17 cellular contexts compared by ENCODE assay signal in genomic region chr2:9410108-9410507, GRCh38. TPM values are rescaled to one million over a fixed set of nuclear protein-coding genes. Genes with fewer than 3 reads are reported as not detected.
DNase-seq lines count a peak whose midpoint lies in the region; ATAC-seq, FAIRE-seq and TF ChIP-seq lines count a peak whose summit lies in the region.
"Had no signal": no experiment of that assay in that cellular context is flagged by ENCODE, and none has a peak within 500 bp of the region (broad histone marks: within the 10 kb centered on the region; RNA-seq: fewer than 3 reads in every experiment).

No MANE protein-coding gene starts in this region.

- no peak overlapping the region for H3K4me3 Mint-ChIP-seq in osteocyte (ENCODE audit: unreplicated experiment)
- H3K4me3 Mint-ChIP-seq: CD8-positive, alpha-beta T cell; IgD-negative memory B cell had no signal

- peaks cover 16% of the 10 kb centered on the region for H3K4me1 Mint-ChIP-seq in osteocyte (ENCODE audit: unreplicated experiment)

- peak; percentile 68 for ATAC-seq in GM21367 (IDR thresholded peaks at IDR 0.05; ENCODE audit: unreplicated experiment)
- ATAC-seq in HG03558 (IDR thresholded peaks at IDR 0.05; ENCODE audit: extremely low read depth, unreplicated experiment), result peak; percentile 50
- ATAC-seq: CD8-positive, alpha-beta T cell had no signal

- DNase-seq in GM12891 (ENCODE audit: insufficient read length, low spot score) (no peak), osteocyte (ENCODE audit: extremely low spot score, unreplicated experiment) (peak; percentile 32), DMS153 treated with DMSO at 0.1 percent for 48 hours (lab: John Stamatoyannopoulos, UW; ENCODE audit: unreplicated experiment) (no peak), GM03348 (ENCODE audit: low spot score) (no peak), NCI-H1105 (lab: John Stamatoyannopoulos, UW) (no peak)
- no peak for DNase-seq in activated CD8-positive, alpha-beta memory T cell treated with anti-CD3 and anti-CD28 coated beads for 24 hours
- DNase-seq: ACHN; BE2C; NCI-H1417; NCI-H2029 treated with DMSO at 0.1 percent for 48 hours; NCI-H526; NK-92 treated with Interleukin-12 subunit alpha and Interleukin-12 subunit beta, amount 100 ng/mL, for 24 hours had no signal

- FAIRE-seq in GM12891 (lab: Jason Lieb, UNC), result no peak
- FAIRE-seq: GM18507 had no signal

- no peak for TF ChIP-seq CTCF in osteocyte (IDR thresholded peaks at IDR 0.05)

- no peak for TF ChIP-seq POLR2A in GM12891 (IDR thresholded peaks at IDR 0.05; ENCODE audit: low read depth, low read length)

- peaks cover 41% of the 10 kb centered on the region for H3K36me3 Mint-ChIP-seq in osteocyte (ENCODE audit: unreplicated experiment)

- H3K27me3 Mint-ChIP-seq in osteocyte (ENCODE audit: unreplicated experiment), result no peaks in the 10 kb centered on the region
- H3K27me3 Mint-ChIP-seq: IgD-negative memory B cell had no signal

- peak overlapping the region; percentile 34 for H3K27ac Mint-ChIP-seq in osteocyte (ENCODE audit: unreplicated experiment)
- H3K27ac Mint-ChIP-seq: CD8-positive, alpha-beta T cell had no signal

- H3K9me3 Mint-ChIP-seq in osteocyte (ENCODE audit: unreplicated experiment), result no peaks in the 10 kb centered on the region
- H3K9me3 Mint-ChIP-seq: CD8-positive, alpha-beta T cell; IgD-negative memory B cell had no signal

TF ChIP-seq in GM12891, 5 proteins besides CTCF, POLR2A, EP300 and RAD21:
- TF ChIP-seq SPI1 (IDR thresholded peaks at IDR 0.05; ENCODE audit: low read depth, low read length), result peak; percentile 82
- no peak for TF ChIP-seq POLR2AphosphoS5 (IDR thresholded peaks at IDR 0.05; ENCODE audit: low read depth, low read length)
- no peak for TF ChIP-seq POU2F2 (IDR thresholded peaks at IDR 0.05; ENCODE audit: low read depth, low read length)
- TF ChIP-seq TAF1 (IDR thresholded peaks at IDR 0.05; ENCODE audit: low read depth, low read length), result no peak
TF ChIP-seq in GM12891: peak in this region for 1.

RNA-seq across cellular contexts. Expression of gene ITGB1BP1, which starts 13.2 kb away (rescaled TPM):
- polyA plus RNA-seq in GM12891 (2012; ENCODE audit: low read depth, missing spikeins), result 77.0 TPM
- total RNA-seq in osteocyte, result 91.8 and 98.0 TPM in 2 replicates

RNA-seq across cellular contexts. Expression of gene CPSF3, which starts 13.3 kb away (rescaled TPM):
- 55.5 TPM for polyA plus RNA-seq in GM12891 (2012; ENCODE audit: low read depth, missing spikeins)
- total RNA-seq in osteocyte, result 27.7 and 28.8 TPM in 2 replicates
